29 cellular contexts compared by ENCODE assay signal in the genomic region with DNA sequence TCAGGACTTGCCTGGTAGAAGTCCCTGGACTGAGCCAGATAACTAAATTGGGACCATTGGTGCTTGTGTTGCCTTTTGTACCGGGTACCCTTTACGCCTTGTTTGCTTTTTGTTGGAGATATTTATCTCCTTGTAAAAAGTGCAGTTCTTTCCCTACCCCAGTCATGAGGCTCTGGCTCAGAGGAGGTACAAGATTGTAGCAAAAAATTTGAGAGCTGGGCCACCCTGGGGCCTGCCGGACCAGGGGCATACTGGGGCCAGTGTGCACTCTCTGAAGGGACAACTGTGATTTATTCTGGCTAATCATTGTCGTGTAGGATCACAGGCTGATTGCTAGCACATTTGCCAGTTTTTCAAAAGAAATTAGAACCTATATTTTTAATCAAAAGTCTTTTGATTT. TPM values are rescaled to one million over a fixed set of nuclear protein-coding genes. Genes with fewer than 3 reads are reported as not detected.
DNase-seq lines count a peak whose midpoint lies in the region; ATAC-seq, FAIRE-seq and TF ChIP-seq lines count a peak whose summit lies in the region.
"Had no signal": no experiment of that assay in that cellular context is flagged by ENCODE, and none has a peak within 500 bp of the region (broad histone marks: within the 10 kb centered on the region; RNA-seq: fewer than 3 reads in every experiment).

No MANE protein-coding gene starts in this region.

- peak overlapping the region in 2 of 3 donors; percentile 86 to 91 for H3K27ac Mint-ChIP-seq in CD4-positive, CD25-positive, alpha-beta regulatory T cell
- no peak overlapping the region for H3K27ac Mint-ChIP-seq in activated T-helper 1 cell treated with anti-CD3 and anti-CD28 coated beads, Interleukin-12 subunit alpha, Interleukin-12 subunit beta, Interleukin-2, Interleukin-4 antibody, amounts not matched to agents 30 ng/mL and 10 ng/mL and 1 ng/mL, durations not matched to agents 14 hours and 24 hours and 36 hours

- no peaks in the 10 kb centered on the region for H3K9me3 Mint-ChIP-seq in CD4-positive, CD25-positive, alpha-beta regulatory T cell
- no peaks in the 10 kb centered on the region for H3K9me3 Mint-ChIP-seq in activated T-helper 1 cell treated with anti-CD3 and anti-CD28 coated beads, Interleukin-12 subunit alpha, Interleukin-12 subunit beta, Interleukin-2, Interleukin-4 antibody, amounts not matched to agents 30 ng/mL and 10 ng/mL and 1 ng/mL, durations not matched to agents 14 hours and 24 hours and 36 hours
- H3K9me3 Mint-ChIP-seq: neural crest cell had no signal

- H3K9me2 ChIP-seq in OCI-LY7 (ENCODE audit: insufficient read depth, low read length), result no peaks in the 10 kb centered on the region
- H3K9me2 ChIP-seq: SK-N-SH had no signal

- peaks cover 51% of the 10 kb centered on the region; the same call in 1 of the 2 replicates for H3K79me2 ChIP-seq in OCI-LY7 (ENCODE audit: insufficient read depth, low read depth, low read length)

- H4K20me1 ChIP-seq in OCI-LY7 (ENCODE audit: insufficient read depth, low read length), result no peaks in the 10 kb centered on the region

- H3K4me1 ChIP-seq in CD4-positive, CD25-positive, alpha-beta regulatory T cell (ENCODE audit: control insufficient read depth, insufficient read depth, low read length, poor library complexity, severe bottlenecking), result peaks cover 13% of the 10 kb centered on the region
- H3K4me1 ChIP-seq in OCI-LY7 (ENCODE audit: insufficient read depth, low read length, poor library complexity, severe bottlenecking), result peaks cover 50% of the 10 kb centered on the region
- H3K4me1 ChIP-seq in kidney (ENCODE audit: control insufficient read depth in 1 of 2, insufficient read depth in 1 of 2, low read depth in 1 of 2, low read length in 2 of 2), result peaks cover 47 to 60% of the 10 kb centered on the region in 2 donors
- H3K4me1 ChIP-seq in skeletal muscle tissue (ENCODE audit: control insufficient read depth in 3 of 3, insufficient read depth in 3 of 3, low read length in 3 of 3), result peaks cover 83 to 92% (median 87%) of the 10 kb centered on the region in 3 donors

- TF ChIP-seq CTCF in OCI-LY7 (conservative IDR thresholded peaks at IDR 0.05; ENCODE audit: low read length) (no peak), kidney (IDR thresholded peaks at IDR 0.05; ENCODE audit: borderline replicate concordance, extremely low read depth, insufficient read depth) (no peak), GM13977 (IDR thresholded peaks at IDR 0.05; ENCODE audit: extremely low read depth, insufficient read depth, missing control alignments) (no peak)

- no peak overlapping the region for H3K9ac ChIP-seq in kidney (ENCODE audit: low read length in 2 of 2)
- H3K9ac ChIP-seq in skeletal muscle tissue (ENCODE audit: low read depth in 1 of 3, low read length in 3 of 3), result no peak overlapping the region
- H3K9ac ChIP-seq: SK-N-SH had no signal

- H3K9me3 ChIP-seq in CD4-positive, CD25-positive, alpha-beta regulatory T cell (ENCODE audit: control insufficient read depth in 2 of 2, low read length in 2 of 2), result no peaks in the 10 kb centered on the region
- no peaks in the 10 kb centered on the region for H3K9me3 ChIP-seq in OCI-LY7 (ENCODE audit: low read length)
- H3K9me3 ChIP-seq in kidney (ENCODE audit: control insufficient read depth in 1 of 2, low read length in 2 of 2), result no peaks in the 10 kb centered on the region
- no peaks in the 10 kb centered on the region for H3K9me3 ChIP-seq in skeletal muscle tissue (ENCODE audit: control insufficient read depth in 3 of 3, low read length in 3 of 3)
- H3K9me3 ChIP-seq: BE2C, body of pancreas, SK-N-SH, tibial nerve had no signal

- no peak overlapping the region for H3K4me3 ChIP-seq in CD4-positive, CD25-positive, alpha-beta regulatory T cell (ENCODE audit: low read depth, low read length)
- H3K4me3 ChIP-seq in OCI-LY7 (ENCODE audit: low read depth, low read length, poor library complexity, severe bottlenecking), result no peak overlapping the region
- no peak overlapping the region for H3K4me3 ChIP-seq in kidney (ENCODE audit: low read length in 2 of 2)
- no peak overlapping the region for H3K4me3 ChIP-seq in skeletal muscle tissue (ENCODE audit: low read length in 3 of 3)
- H3K4me3 ChIP-seq: body of pancreas, lung, tibial nerve had no signal

- H3K27me3 ChIP-seq in CD4-positive, CD25-positive, alpha-beta regulatory T cell (ENCODE audit: control insufficient read depth, insufficient read depth, low read length), result no peaks in the 10 kb centered on the region
- no peaks in the 10 kb centered on the region for H3K27me3 ChIP-seq in skeletal muscle tissue (ENCODE audit: control insufficient read depth in 3 of 3, insufficient read depth in 3 of 3, low read length in 3 of 3)
- H3K27me3 ChIP-seq: BE2C, body of pancreas, tibial nerve had no signal

- POLR2A ChIA-PET in OCI-LY7 (lab: Charles Lee), result interaction anchor here (1.0 kb wide), 1 partner anchor 19 kb away, joined by 5 read pairs; no protein-coding TSS in a partner anchor

- H3K36me3 Mint-ChIP-seq in CD4-positive, CD25-positive, alpha-beta regulatory T cell, result peaks cover 44% of the 10 kb centered on the region
- peaks cover 50% of the 10 kb centered on the region for H3K36me3 Mint-ChIP-seq in activated T-helper 1 cell treated with anti-CD3 and anti-CD28 coated beads, Interleukin-12 subunit alpha, Interleukin-12 subunit beta, Interleukin-2, Interleukin-4 antibody, amounts not matched to agents 30 ng/mL and 10 ng/mL and 1 ng/mL, durations not matched to agents 14 hours and 24 hours and 36 hours (ENCODE audit: low read depth)

- no peak overlapping the region for H3K4me3 Mint-ChIP-seq in CD4-positive, CD25-positive, alpha-beta regulatory T cell
- no peak overlapping the region for H3K4me3 Mint-ChIP-seq in activated T-helper 1 cell treated with anti-CD3 and anti-CD28 coated beads, Interleukin-12 subunit alpha, Interleukin-12 subunit beta, Interleukin-2, Interleukin-4 antibody, amounts not matched to agents 30 ng/mL and 10 ng/mL and 1 ng/mL, durations not matched to agents 14 hours and 24 hours and 36 hours
- H3K4me3 Mint-ChIP-seq: activated CD4-positive, alpha-beta T cell treated with anti-CD3 and anti-CD28 coated beads for 36 hours; neural crest cell; T-helper 17 cell had no signal

- no peak for DNase-seq in CD4-positive, CD25-positive, alpha-beta regulatory T cell
- no peak for DNase-seq in OCI-LY7 (ENCODE audit: low spot score)
- DNase-seq in kidney, result peak; percentile 4
- no peak for DNase-seq in GM13977 (ENCODE audit: low spot score)
- DNase-seq in activated T-helper 1 cell treated with anti-CD3 and anti-CD28 coated beads, Interleukin-12 subunit alpha, Interleukin-12 subunit beta, Interleukin-2, Interleukin-4 antibody, amounts not matched to agents 30 ng/mL and 10 ng/mL and 1 ng/mL, durations not matched to agents 14 hours and 24 hours and 36 hours (ENCODE audit: low spot score), result no peak
- DNase-seq: ACHN; activated CD4-positive, alpha-beta T cell treated with anti-CD3 and anti-CD28 coated beads for 36 hours; activated gamma-delta T cell treated with Interleukin-2 at 50 U/mL for 16 hours; BE2C; body of pancreas; COR-L47; DMS79 treated with DMSO at 0.1 percent for 48 hours; glutamatergic neuron; HCEC 1CT; KG1; MM.1S; NCI-H1417; NCI-H2081 treated with DMSO at 0.1 percent for 48 hours; SK-N-SH; stimulated activated CD4-positive, alpha-beta T cell treated with anti-CD3 and anti-CD28 coated beads, Interleukin-15, amount 100 ng/mL, for 24 hours; stimulated activated naive CD8-positive, alpha-beta T cell treated with anti-CD3 and anti-CD28 coated beads, Interleukin-15, Interleukin-2, amounts not matched to agents 100 U/mL and 50 U/mL, for 24 hours; T-helper 17 cell had no signal

- intact Hi-C loops in OCI-LY7 (cut with micrococcal nuclease; ENCODE audit: unreplicated experiment) (no loop called here), kidney (cut with DNase I) (no loop called here)
- intact Hi-C loops in activated T-helper 1 cell treated with anti-CD3 and anti-CD28 coated beads, Interleukin-12 subunit alpha, Interleukin-12 subunit beta, Interleukin-2, Interleukin-4 antibody, amounts not matched to agents 30 ng/mL and 10 ng/mL and 1 ng/mL, durations not matched to agents 14 hours and 24 hours and 36 hours (cut with micrococcal nuclease), result no loop called here

- in situ Hi-C loops in GM13977 (cut with MboI; ENCODE audit: low pct_unique_long_range_greater_than_20kb, low sequenced_read_pairs, unreplicated experiment), result no loop called here

- peaks cover 37% of the 10 kb centered on the region for H3K36me3 ChIP-seq in CD4-positive, CD25-positive, alpha-beta regulatory T cell (ENCODE audit: control insufficient read depth, insufficient read depth, low read length)
- peaks cover 93% of the 10 kb centered on the region for H3K36me3 ChIP-seq in OCI-LY7 (ENCODE audit: insufficient read depth, low read length)
- H3K36me3 ChIP-seq in kidney (ENCODE audit: control insufficient read depth in 1 of 2, insufficient read depth in 2 of 2, low read length in 2 of 2), result peaks cover 28 to 59% of the 10 kb centered on the region in 2 donors
- peaks cover 8 to 52% (median 30%) of the 10 kb centered on the region in 3 donors for H3K36me3 ChIP-seq in skeletal muscle tissue (ENCODE audit: control insufficient read depth in 3 of 3, insufficient read depth in 3 of 3, low read length in 3 of 3)

- H2AFZ ChIP-seq in OCI-LY7 (ENCODE audit: low read length), result no peak overlapping the region

- no peak overlapping the region for H3K4me2 ChIP-seq in OCI-LY7 (ENCODE audit: low read length)
- H3K4me2 ChIP-seq: SK-N-SH had no signal

- CTCF ChIA-PET in OCI-LY7 (lab: Charles Lee; ENCODE audit: unreplicated experiment), result no interaction called here

- no peaks in the 10 kb centered on the region for H3K27me3 Mint-ChIP-seq in CD4-positive, CD25-positive, alpha-beta regulatory T cell
- H3K27me3 Mint-ChIP-seq in activated T-helper 1 cell treated with anti-CD3 and anti-CD28 coated beads, Interleukin-12 subunit alpha, Interleukin-12 subunit beta, Interleukin-2, Interleukin-4 antibody, amounts not matched to agents 30 ng/mL and 10 ng/mL and 1 ng/mL, durations not matched to agents 14 hours and 24 hours and 36 hours (ENCODE audit: insufficient read depth), result no peaks in the 10 kb centered on the region
- H3K27me3 Mint-ChIP-seq: activated CD4-positive, alpha-beta T cell treated with anti-CD3 and anti-CD28 coated beads for 36 hours; T-helper 17 cell had no signal

- H3K27ac ChIP-seq in CD4-positive, CD25-positive, alpha-beta regulatory T cell (ENCODE audit: insufficient read depth, low read length, poor library complexity, severe bottlenecking), result no peak overlapping the region
- H3K27ac ChIP-seq in OCI-LY7 (ENCODE audit: low read depth, low read length, poor library complexity, severe bottlenecking) (no peak overlapping the region), kidney (ENCODE audit: low read depth in 2 of 2, low read length in 2 of 2) (peak overlapping the region in 1 of 2 donors; percentile 29), skeletal muscle tissue (ENCODE audit: low read depth, low read length) (peak overlapping the region; percentile 96)
- H3K27ac ChIP-seq: RWPE1, tibial nerve had no signal

- no peak for ATAC-seq in CD4-positive, CD25-positive, alpha-beta regulatory T cell (ENCODE audit: low read depth in 2 of 2)
- ATAC-seq in HG02642 (IDR thresholded peaks at IDR 0.05; ENCODE audit: poor library complexity, unreplicated experiment), result no peak
- ATAC-seq in HG03439 (IDR thresholded peaks at IDR 0.05; ENCODE audit: unreplicated experiment), result no peak
- ATAC-seq: activated CD4-positive, alpha-beta T cell treated with anti-CD3 and anti-CD28 coated beads for 36 hours; body of pancreas; stimulated activated naive CD8-positive, alpha-beta T cell treated with anti-CD3 and anti-CD28 coated beads, Interleukin-15, Interleukin-2, amounts not matched to agents 100 U/mL and 50 U/mL, for 24 hours; T-helper 17 cell had no signal

- peaks cover 13 to 56% (median 18%) of the 10 kb centered on the region in 4 donors for H3K4me1 Mint-ChIP-seq in CD4-positive, CD25-positive, alpha-beta regulatory T cell
- peaks cover 51% of the 10 kb centered on the region for H3K4me1 Mint-ChIP-seq in activated T-helper 1 cell treated with anti-CD3 and anti-CD28 coated beads, Interleukin-12 subunit alpha, Interleukin-12 subunit beta, Interleukin-2, Interleukin-4 antibody, amounts not matched to agents 30 ng/mL and 10 ng/mL and 1 ng/mL, durations not matched to agents 14 hours and 24 hours and 36 hours (ENCODE audit: low read depth)

- TSS peak; percentile 8 for BruUV-seq in OCI-LY7 (replicated peaks; lab: Mats Ljungman, UMichigan)

- no peak for FAIRE-seq in kidney (lab: Jason Lieb, UNC)

RNA-seq across cellular contexts. Expression of a gene that starts 13.2 kb away (rescaled TPM):
- total RNA-seq in CD4-positive, CD25-positive, alpha-beta regulatory T cell, result 44.9 TPM
- 1 to 10 TPM; 5.2 to 9.5 (median 8.4) TPM for polyA plus RNA-seq in CD4-positive, CD25-positive, alpha-beta regulatory T cell
- 72.4 and 96.0 TPM in 2 replicates for total RNA-seq in OCI-LY7 (2014; rRNA removed; shearing (Covaris generic))
- 160 and 177 TPM in 2 replicates for total RNA-seq in OCI-LY7 (2022)
- total RNA-seq in kidney, result 93.3 TPM
- 38.4 TPM for polyA plus RNA-seq in kidney (ENCODE audit: insufficient read depth, low read depth, low replicate concordance)
- 11.0 TPM for total RNA-seq in skeletal muscle tissue
- total RNA-seq in activated T-helper 1 cell treated with anti-CD3 and anti-CD28 coated beads, Interleukin-12 subunit alpha, Interleukin-12 subunit beta, Interleukin-2, Interleukin-4 antibody, amounts not matched to agents 30 ng/mL and 10 ng/mL and 1 ng/mL, durations not matched to agents 14 hours and 24 hours and 36 hours, result 31.4 and 35.4 TPM in 2 replicates

RNA-seq across cellular contexts. Expression of a gene that starts 49.0 kb away (rescaled TPM):
- 10.1 TPM for total RNA-seq in CD4-positive, CD25-positive, alpha-beta regulatory T cell
- polyA plus RNA-seq in CD4-positive, CD25-positive, alpha-beta regulatory T cell, result 10 to 100 TPM; 20.4 to 38.3 (median 24.2) TPM
- 72.5 and 90.8 TPM in 2 replicates for total RNA-seq in OCI-LY7 (2014; rRNA removed; shearing (Covaris generic))
- total RNA-seq in OCI-LY7 (2022) (59.5 and 68.6 TPM in 2 replicates), kidney (14.6 TPM), skeletal muscle tissue (10.4 TPM)
- polyA plus RNA-seq in kidney (ENCODE audit: insufficient read depth, low read depth, low replicate concordance), result 31.6 TPM
- 27.1 and 31.4 TPM in 2 replicates for total RNA-seq in activated T-helper 1 cell treated with anti-CD3 and anti-CD28 coated beads, Interleukin-12 subunit alpha, Interleukin-12 subunit beta, Interleukin-2, Interleukin-4 antibody, amounts not matched to agents 30 ng/mL and 10 ng/mL and 1 ng/mL, durations not matched to agents 14 hours and 24 hours and 36 hours

RNA-seq across cellular contexts. Expression of a gene that starts 49.2 kb away (rescaled TPM):
- 75.5 TPM for total RNA-seq in CD4-positive, CD25-positive, alpha-beta regulatory T cell
- 10 to 100 TPM; 12.5 to 20.8 (median 17.8) TPM for polyA plus RNA-seq in CD4-positive, CD25-positive, alpha-beta regulatory T cell
- 86.0 and 87.2 TPM in 2 replicates for total RNA-seq in OCI-LY7 (2014; rRNA removed; shearing (Covaris generic))
- 145 and 150 TPM in 2 replicates for total RNA-seq in OCI-LY7 (2022)
- total RNA-seq in kidney, result 62.0 TPM
- 55.4 TPM for polyA plus RNA-seq in kidney (ENCODE audit: insufficient read depth, low read depth, low replicate concordance)
- 29.7 TPM for total RNA-seq in skeletal muscle tissue
- 121 and 133 TPM in 2 replicates for total RNA-seq in activated T-helper 1 cell treated with anti-CD3 and anti-CD28 coated beads, Interleukin-12 subunit alpha, Interleukin-12 subunit beta, Interleukin-2, Interleukin-4 antibody, amounts not matched to agents 30 ng/mL and 10 ng/mL and 1 ng/mL, durations not matched to agents 14 hours and 24 hours and 36 hours
